Comparison of ENCODE assay signal across 8 cellular contexts in the genomic region with DNA sequence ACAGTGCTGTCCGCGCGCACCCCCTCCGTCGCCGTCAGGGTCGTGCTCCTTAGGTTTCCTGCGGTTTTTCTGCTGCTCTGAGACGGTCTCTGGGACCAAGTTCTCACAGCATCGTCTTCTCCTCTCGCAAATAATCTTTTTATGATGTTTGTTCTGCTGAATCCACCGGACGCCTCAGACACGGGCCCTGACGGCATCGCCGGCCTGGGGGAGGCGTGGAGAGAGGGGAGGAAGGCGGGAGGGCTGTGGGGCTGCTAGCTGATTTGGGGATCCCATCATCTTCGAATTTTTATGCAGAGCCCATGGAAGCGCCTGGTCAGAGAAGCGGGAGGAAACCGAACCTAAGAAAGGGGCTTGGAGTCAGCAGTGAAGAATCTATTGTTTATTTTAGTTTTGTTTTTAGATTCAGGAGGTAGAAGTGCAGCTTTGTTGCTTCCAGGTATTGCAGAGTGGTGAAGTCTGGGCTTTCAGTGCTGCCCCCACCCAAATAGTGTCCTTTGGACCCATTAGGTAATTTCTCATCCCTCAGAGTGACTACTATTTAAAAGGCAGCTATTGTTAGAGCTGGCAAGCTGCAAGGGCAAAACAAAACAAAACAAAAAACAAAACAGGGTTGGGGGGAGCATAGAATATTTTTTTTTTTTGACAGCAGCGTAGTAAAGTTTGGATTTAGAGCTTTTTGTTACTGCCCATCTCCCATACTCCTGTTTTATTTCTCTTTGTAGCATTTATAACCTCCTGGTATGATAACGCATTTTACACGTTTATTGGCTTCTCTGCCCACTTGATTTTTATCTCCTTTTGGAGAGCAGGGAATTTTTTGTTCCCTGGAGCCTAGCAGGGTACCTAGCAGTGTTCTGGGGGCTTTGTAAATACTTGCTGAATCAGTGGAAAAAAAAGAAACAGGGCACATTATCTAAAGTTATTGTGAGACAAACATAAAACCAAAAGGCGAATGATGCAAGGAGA.
DNase-seq lines count a peak whose midpoint lies in the region; ATAC-seq and TF ChIP-seq lines count a peak whose summit lies in the region.

No MANE protein-coding gene starts in this region.

- H3K4me1 Mint-ChIP-seq in dendritic cell treated with granulocyte-macrophage colony-stimulating factor and Interleukin-4, amounts not matched to agents 40 ng/mL and 50 ng/mL, for 4 days (ENCODE audit: low read depth), result peaks cover 56% of the 10 kb centered on the region
- peaks cover 75% of the 10 kb centered on the region for H3K4me1 Mint-ChIP-seq in mesothelial cell of epicardium

- H3K27ac ChIP-seq in Panc1 (ENCODE audit: low read length) (peak overlapping the region; percentile 75), temporal lobe (ENCODE audit: low read depth, low read length) (peak overlapping the region; percentile 89)

- peak overlapping the region; percentile 88 for H3K4me3 Mint-ChIP-seq in dendritic cell treated with granulocyte-macrophage colony-stimulating factor and Interleukin-4, amounts not matched to agents 40 ng/mL and 50 ng/mL, for 4 days
- peak overlapping the region; percentile 90 for H3K4me3 Mint-ChIP-seq in mesothelial cell of epicardium

- peaks cover 11% of the 10 kb centered on the region for H3K36me3 Mint-ChIP-seq in dendritic cell treated with granulocyte-macrophage colony-stimulating factor and Interleukin-4, amounts not matched to agents 40 ng/mL and 50 ng/mL, for 4 days (ENCODE audit: low read depth)
- no peaks in the 10 kb centered on the region for H3K36me3 Mint-ChIP-seq in mesothelial cell of epicardium

- no peaks in the 10 kb centered on the region; the same call in 1 of the 2 replicates for H3K27me3 ChIP-seq in Panc1 (ENCODE audit: control insufficient read depth, insufficient read depth, low read length)

- intact Hi-C loops in Panc1 (cut with micrococcal nuclease; ENCODE audit: unreplicated experiment), result no loop called here
- intact Hi-C loops in dendritic cell treated with granulocyte-macrophage colony-stimulating factor and Interleukin-4, amounts not matched to agents 40 ng/mL and 50 ng/mL, for 4 days (cut with micrococcal nuclease), result loop anchor here (5.0 to 10.0 kb wide), 8 partner anchors 106 to 913 kb away; partner anchors contain the start of genes COMMD3, DNAJC1, PIP4K2A and SKIDA1

- DNase-seq in activated gamma-delta T cell treated with Interleukin-2 at 50 U/mL for 16 hours (peak; percentile 47), activated gamma-delta T cell (lab: John Stamatoyannopoulos, UW) (no peak), Panc1 (ENCODE audit: low read depth, low spot score) (no peak), mesothelial cell of epicardium (ENCODE audit: low spot score in 2 of 2, unreplicated experiment in 2 of 2) (peak in 1 of 2 experiments; percentile 22), CD1c-positive myeloid dendritic cell (ENCODE audit: extremely low spot score) (no peak)

- TSS peak; percentile 94 for BruUV-seq in Panc1 (replicated peaks; lab: Mats Ljungman, UMichigan)

- in situ Hi-C loops in Panc1 (cut with HindIII; ENCODE audit: low pct_unique_long_range_greater_than_20kb, low sequenced_read_pairs), result no loop called here

- no peaks in the 10 kb centered on the region for H3K9me3 Mint-ChIP-seq in dendritic cell treated with granulocyte-macrophage colony-stimulating factor and Interleukin-4, amounts not matched to agents 40 ng/mL and 50 ng/mL, for 4 days
- H3K9me3 Mint-ChIP-seq in mesothelial cell of epicardium, result no peaks in the 10 kb centered on the region

- CTCF ChIA-PET in Panc1 (lab: Charles Lee), result no interaction called here

- peak overlapping the region; percentile 59 to 73 for H3K4me3 ChIP-seq in Panc1 (ENCODE audit: low read depth in 2 of 2, low read length in 2 of 2)

- no peaks in the 10 kb centered on the region for H3K9me3 ChIP-seq in Panc1 (ENCODE audit: control insufficient read depth, insufficient read depth, low read depth, low read length)

- TF ChIP-seq CTCF in Panc1 (IDR thresholded peaks at IDR 0.05), result no peak
- no peak for TF ChIP-seq CTCF in mesothelial cell of epicardium (IDR thresholded peaks at IDR 0.05; ENCODE audit: unreplicated experiment)

- no peaks in the 10 kb centered on the region for H3K36me3 ChIP-seq in Panc1 (ENCODE audit: control insufficient read depth, insufficient read depth, low read length)

- POLR2A ChIA-PET in Panc1 (lab: Charles Lee), result interaction anchor here (0.6 kb wide), 1 partner anchor 186 kb away, joined by 3 read pairs; no protein-coding TSS in a partner anchor

- peak; percentile 34 for ATAC-seq in HG02763 (IDR thresholded peaks at IDR 0.05; ENCODE audit: unreplicated experiment)
- peak; percentile 61; the same call in 1 of the 2 replicates for ATAC-seq in Panc1

- H3K4me1 ChIP-seq in Panc1 (ENCODE audit: control insufficient read depth, insufficient read depth, low read length), result peaks cover 4% of the 10 kb centered on the region; the same call in 1 of the 2 replicates

- H3K27ac Mint-ChIP-seq in dendritic cell treated with granulocyte-macrophage colony-stimulating factor and Interleukin-4, amounts not matched to agents 40 ng/mL and 50 ng/mL, for 4 days, result peak overlapping the region; percentile 99
- peak overlapping the region; percentile 98 for H3K27ac Mint-ChIP-seq in mesothelial cell of epicardium

- peaks cover 34% of the 10 kb centered on the region for H3K27me3 Mint-ChIP-seq in dendritic cell treated with granulocyte-macrophage colony-stimulating factor and Interleukin-4, amounts not matched to agents 40 ng/mL and 50 ng/mL, for 4 days
- no peaks in the 10 kb centered on the region for H3K27me3 Mint-ChIP-seq in mesothelial cell of epicardium (ENCODE audit: low read depth)
